1 cellular context compared by ENCODE assay signal in genomic region chr10:93600861-93601773, GRCh38.
A peak's percentile ranks its signal among the peaks of the same experiment; 100 is the strongest.
TF ChIP-seq lines count a peak whose summit lies in the region.

TSS of gene RBP4 (minus strand) at chr10:93601235. CDS start at chr10:93601028, 207 bp downstream.

TF ChIP-seq in HepG2, 621 proteins besides CTCF, POLR2A, EP300 and RAD21 (continued from another document and continues in another):
- TF ChIP-seq CERS6 (CRISPR knock-in tag; IDR thresholded peaks at IDR 0.05) = no peak
- TF ChIP-seq SMARCC2 (IDR thresholded peaks at IDR 0.05) = no peak
- TF ChIP-seq NFE2L1 (CRISPR knock-in tag; IDR thresholded peaks at IDR 0.05; ENCODE audit: borderline replicate concordance) = no peak
- TF ChIP-seq SMC3 (IDR thresholded peaks at IDR 0.05; ENCODE audit: low read length) = no peak
- peak; percentile 82; the same call in 1 of the 2 replicates for TF ChIP-seq ZNF556 (CRISPR knock-in tag; IDR thresholded peaks at IDR 0.05; ENCODE audit: borderline replicate concordance)
- TF ChIP-seq ELF4 (CRISPR knock-in tag; IDR thresholded peaks at IDR 0.05; ENCODE audit: borderline replicate concordance) = no peak
- no peak for TF ChIP-seq NCOA2 (CRISPR knock-in tag; IDR thresholded peaks at IDR 0.05)
- TF ChIP-seq ZNF501 (CRISPR knock-in tag; IDR thresholded peaks at IDR 0.05) = peak; percentile 79; the same call in 1 of the 2 replicates
- peak; percentile 93 for TF ChIP-seq ZNF563 (CRISPR knock-in tag; IDR thresholded peaks at IDR 0.05)
- 0 out of 2 replicates have a peak, but pooled peaks have one; percentile 41 for TF ChIP-seq CHD4 (IDR thresholded peaks at IDR 0.05; ENCODE audit: borderline replicate concordance, low read length)
- no peak for TF ChIP-seq STAT5B (CRISPR knock-in tag; IDR thresholded peaks at IDR 0.05)
- peak; percentile 41; the same call in 1 of the 2 replicates for TF ChIP-seq ZSCAN25 (CRISPR knock-in tag; IDR thresholded peaks at IDR 0.05)
- TF ChIP-seq MTA3 (CRISPR knock-in tag; IDR thresholded peaks at IDR 0.05) = no peak
- no peak for TF ChIP-seq MNT (IDR thresholded peaks at IDR 0.05)
- no peak for TF ChIP-seq SNAI1 (CRISPR knock-in tag; IDR thresholded peaks at IDR 0.05; ENCODE audit: borderline replicate concordance)
- no peak for TF ChIP-seq ZNF362 (CRISPR knock-in tag; IDR thresholded peaks at IDR 0.05; ENCODE audit: borderline replicate concordance)
- TF ChIP-seq ZNF256 (CRISPR knock-in tag; conservative IDR thresholded peaks at IDR 0.05) = no peak
- TF ChIP-seq TFDP1 (CRISPR knock-in tag; IDR thresholded peaks at IDR 0.05; ENCODE audit: borderline replicate concordance) = peak; percentile 59; the same call in 1 of the 2 replicates
- no peak for TF ChIP-seq ZNF430 (CRISPR knock-in tag; IDR thresholded peaks at IDR 0.05)
- TF ChIP-seq ADNP (CRISPR knock-in tag; IDR thresholded peaks at IDR 0.05) = no peak
- no peak for TF ChIP-seq ZBTB4 (CRISPR knock-in tag; IDR thresholded peaks at IDR 0.05; ENCODE audit: borderline replicate concordance)
- no peak for TF ChIP-seq ELK4 (CRISPR knock-in tag; IDR thresholded peaks at IDR 0.05; ENCODE audit: borderline replicate concordance)
- peak; percentile 74 for TF ChIP-seq ZNF703 (CRISPR knock-in tag; IDR thresholded peaks at IDR 0.05; ENCODE audit: borderline replicate concordance)
- TF ChIP-seq TCF12 (IDR thresholded peaks at IDR 0.05) = no peak
- peak; percentile 63; the same call in 1 of the 2 replicates for TF ChIP-seq TCF12 (CRISPR knock-in tag; IDR thresholded peaks at IDR 0.05)
- no peak for TF ChIP-seq MLLT10 (CRISPR knock-in tag; IDR thresholded peaks at IDR 0.05)
- no peak for TF ChIP-seq MTF2 (CRISPR knock-in tag; IDR thresholded peaks at IDR 0.05; ENCODE audit: borderline replicate concordance)
- peak; percentile 94 for TF ChIP-seq KLF6 (CRISPR knock-in tag; IDR thresholded peaks at IDR 0.05)
- TF ChIP-seq TGIF2 (CRISPR knock-in tag; IDR thresholded peaks at IDR 0.05) = 0 out of 2 replicates have a peak, but pooled peaks have one; percentile 32
- TF ChIP-seq ZFP1 (CRISPR knock-in tag; IDR thresholded peaks at IDR 0.05) = no peak; the same call in 1 of the 2 replicates
- 0 out of 2 replicates have a peak, but pooled peaks have one; percentile 25 for TF ChIP-seq TOPORS (CRISPR knock-in tag; IDR thresholded peaks at IDR 0.05)
- no peak for TF ChIP-seq KLF9 (CRISPR knock-in tag; IDR thresholded peaks at IDR 0.05; ENCODE audit: low read depth)
- peak; percentile 51; the same call in 1 of the 2 replicates for TF ChIP-seq ZBED4 (CRISPR knock-in tag; IDR thresholded peaks at IDR 0.05; ENCODE audit: borderline replicate concordance)
- TF ChIP-seq ZNF607 (CRISPR knock-in tag; IDR thresholded peaks at IDR 0.05; ENCODE audit: borderline replicate concordance) = peak; percentile 27; the same call in 1 of the 2 replicates
- TF ChIP-seq FOXK1 (CRISPR knock-in tag; IDR thresholded peaks at IDR 0.05; ENCODE audit: borderline replicate concordance, low read depth) = no peak
- TF ChIP-seq LRRFIP1 (CRISPR knock-in tag; conservative IDR thresholded peaks at IDR 0.05) = no peak
- no peak for TF ChIP-seq NFE2 (CRISPR knock-in tag; IDR thresholded peaks at IDR 0.05)
- TF ChIP-seq GPN1 (CRISPR knock-in tag; IDR thresholded peaks at IDR 0.05; ENCODE audit: borderline replicate concordance) = no peak
- no peak for TF ChIP-seq ATF7 (IDR thresholded peaks at IDR 0.05)
- TF ChIP-seq ATF7 (CRISPR knock-in tag; IDR thresholded peaks at IDR 0.05) = no peak
- no peak for TF ChIP-seq WIZ (CRISPR knock-in tag; IDR thresholded peaks at IDR 0.05)
